19 cellular contexts compared by ENCODE assay signal in the genomic region with DNA sequence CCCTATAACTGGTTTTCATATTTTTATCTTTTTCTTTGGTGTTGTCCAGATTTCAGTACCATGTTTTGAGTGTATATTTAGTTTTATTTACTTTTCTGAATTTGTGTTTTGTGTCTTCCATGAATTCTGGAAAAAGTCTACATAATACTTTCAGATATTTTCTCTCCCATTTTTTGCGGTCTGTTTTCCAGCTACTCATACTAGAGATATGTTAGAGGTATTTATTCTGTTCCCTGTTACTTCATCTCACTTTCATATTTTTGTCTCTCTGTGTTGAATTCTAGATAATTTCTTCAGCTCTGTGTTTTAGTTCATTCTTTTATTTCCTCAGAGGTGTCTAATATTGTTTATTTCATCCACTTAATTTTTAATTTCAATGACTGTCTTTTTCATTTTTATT.
DNase-seq lines count a peak whose midpoint lies in the region; ATAC-seq and TF ChIP-seq lines count a peak whose summit lies in the region.
"Had no signal": no experiment of that assay in that cellular context is flagged by ENCODE, and none has a peak within 500 bp of the region (broad histone marks: within the 10 kb centered on the region; RNA-seq: fewer than 3 reads in every experiment).

No MANE protein-coding gene starts in this region.

- no peak overlapping the region for H2AK5ac ChIP-seq in IMR-90 (ENCODE audit: low read depth, low read length)

- no peak overlapping the region for H3K4me3 ChIP-seq in IMR-90 (ENCODE audit: insufficient read depth, low read depth, low read length)
- no peak overlapping the region for H3K4me3 ChIP-seq in choroid plexus epithelial cell (ENCODE audit: low read depth, low read length)
- H3K4me3 ChIP-seq: K562, Peyer's patch, SJSA1 had no signal

- no peak overlapping the region for H2AFZ ChIP-seq in IMR-90 (replicated peaks; ENCODE audit: low read length, poor library complexity)

- POLR2A ChIA-PET in IMR-90 (lab: Charles Lee; ENCODE audit: unreplicated experiment) = no interaction called here
- POLR2A ChIA-PET in CD4-positive, alpha-beta T cell (lab: Charles Lee) = no interaction called here

- H3K4me3 Mint-ChIP-seq in nephron = no peak overlapping the region
- H3K4me3 Mint-ChIP-seq in CD4-positive, alpha-beta T cell = no peak overlapping the region

- H3K36me3 Mint-ChIP-seq in nephron (ENCODE audit: low read depth) = peaks cover 55% of the 10 kb centered on the region
- H3K36me3 Mint-ChIP-seq in CD4-positive, alpha-beta T cell (ENCODE audit: low read depth) = peaks cover 4% of the 10 kb centered on the region

- dilution Hi-C loops in IMR-90 (cut with HindIII; ENCODE audit: low sequenced_read_pairs, unreplicated experiment) = no loop called here

- no peak overlapping the region for H3K27ac ChIP-seq in IMR-90 (ENCODE audit: insufficient read depth, low read length)
- no peak overlapping the region for H3K27ac ChIP-seq in CD4-positive, alpha-beta T cell (ENCODE audit: low read depth, low read length)
- H3K27ac ChIP-seq in caudate nucleus (ENCODE audit: low read depth, low read length) = no peak overlapping the region
- H3K27ac ChIP-seq: Peyer's patch, SJSA1 had no signal

- no peak overlapping the region for H3K14ac ChIP-seq in IMR-90 (replicated peaks; ENCODE audit: low read depth, low read length)

- H3K9me1 ChIP-seq in IMR-90 (ENCODE audit: insufficient read depth, low read length) = peaks cover 14% of the 10 kb centered on the region; the same call in 1 of the 2 replicates

- ATAC-seq in IMR-90 (ENCODE audit: low read depth) = no peak
- ATAC-seq in HG03342 (IDR thresholded peaks at IDR 0.05; ENCODE audit: unreplicated experiment) = no peak
- no peak for ATAC-seq in CD4-positive, alpha-beta T cell (ENCODE audit: poor library complexity)
- ATAC-seq: K562 had no signal

- H4K8ac ChIP-seq in IMR-90 (ENCODE audit: low read depth in 2 of 2, low read length in 2 of 2) = no peak overlapping the region

- BruUV-seq in IMR-90 (replicated peaks; lab: Mats Ljungman, UMichigan) = no TSS peak

- H4K91ac ChIP-seq in IMR-90 (ENCODE audit: insufficient read depth, low read depth, low read length) = no peak overlapping the region

- H2BK20ac ChIP-seq in IMR-90 (ENCODE audit: low read depth, low read length) = no peak overlapping the region

- H3K4me1 ChIP-seq in IMR-90 (ENCODE audit: control insufficient read depth, insufficient read depth, low read length) = peaks cover 7% of the 10 kb centered on the region
- H3K4me1 ChIP-seq: Peyer's patch had no signal

- intact Hi-C loops in IMR-90 (cut with micrococcal nuclease) = no loop called here
- intact Hi-C loops in CD4-positive, alpha-beta T cell (cut with DNase I, micrococcal nuclease) = no loop called here

- no CpG with 5 or more reads among the region's 1 CpG for WGBS in IMR-90 (ENCODE audit: extremely low coverage in 2 of 2, insufficient read length in 1 of 2), 2 experiments

- H3K56ac ChIP-seq in IMR-90 (ENCODE audit: extremely low read depth, insufficient read depth, low read length) = no peak overlapping the region

- H3K4me1 Mint-ChIP-seq in nephron = peaks cover 29% of the 10 kb centered on the region
- H3K4me1 Mint-ChIP-seq in CD4-positive, alpha-beta T cell (ENCODE audit: low read depth) = peaks cover 9% of the 10 kb centered on the region

- CTCF ChIA-PET in IMR-90 (lab: Yijun Ruan, JAX) = interaction anchor here (1.1 kb wide), 1 partner anchor 15 kb away, joined by 4 read pairs; no protein-coding TSS in a partner anchor
- CTCF ChIA-PET in CD4-positive, alpha-beta T cell (lab: Charles Lee) = no interaction called here

- no peak overlapping the region for H4K5ac ChIP-seq in IMR-90 (ENCODE audit: low read depth, low read length)

- no peak overlapping the region for H2BK15ac ChIP-seq in IMR-90 (ENCODE audit: low read depth, low read length)

- H3K4me2 ChIP-seq in IMR-90 (ENCODE audit: low read depth, low read length) = no peak overlapping the region

- no peak overlapping the region for H3K9ac ChIP-seq in IMR-90 (ENCODE audit: low read depth, low read length)

- no peak overlapping the region for H3K23ac ChIP-seq in IMR-90 (ENCODE audit: low read depth, low read length)

- in situ Hi-C loops in IMR-90 (cut with MboI; ENCODE audit: low sequenced_read_pairs) = no loop called here

- no peaks in the 10 kb centered on the region for H3K9me3 ChIP-seq in IMR-90 (ENCODE audit: control insufficient read depth, insufficient read depth, low read length)
- no peaks in the 10 kb centered on the region for H3K9me3 ChIP-seq in CD4-positive, alpha-beta T cell (ENCODE audit: control insufficient read depth, low read length)
- H3K9me3 ChIP-seq: Peyer's patch, SJSA1 had no signal

- peak; percentile 7 for DNase-seq in AG08395 (ENCODE audit: low spot score)
- peak; percentile 27 for DNase-seq in IMR-90
- peak; percentile 62 for DNase-seq in choroid plexus epithelial cell (ENCODE audit: low read depth)
- DNase-seq in NCI-H526 (lab: John Stamatoyannopoulos, UW) = no peak
- no peak for DNase-seq in CD4-positive, alpha-beta T cell
- DNase-seq in caudate nucleus (lab: John Stamatoyannopoulos, UW) = no peak
- DNase-seq: C1 segment of cervical spinal cord, DMS79 treated with DMSO at 0.1 percent for 48 hours, H7, NCI-H1092 treated with DMSO at 0.1 percent for 48 hours, NCI-H146, NCI-H2081, NCI-H2171 treated with DMSO at 0.1 percent for 48 hours, NCI-H446 treated with DMSO at 0.1 percent for 48 hours, Peyer's patch had no signal

- peaks cover 4% of the 10 kb centered on the region for H3K36me3 ChIP-seq in IMR-90 (ENCODE audit: control insufficient read depth, insufficient read depth, low read length)
- H3K36me3 ChIP-seq: Peyer's patch, SJSA1 had no signal

- H3K4ac ChIP-seq in IMR-90 (ENCODE audit: low read depth, low read length) = no peak overlapping the region

- H4K20me1 ChIP-seq in IMR-90 (ENCODE audit: insufficient read depth, low read length) = no peaks in the 10 kb centered on the region

- H3K79me1 ChIP-seq in IMR-90 (ENCODE audit: low read depth in 1 of 2, low read length in 2 of 2) = peaks cover 0 to 7% of the 10 kb centered on the region in 2 experiments; a peak in 1 of 4 replicates

- H3K27ac Mint-ChIP-seq in nephron = peak overlapping the region; percentile 24 to 93 (median 46)
- H3K27ac Mint-ChIP-seq in CD4-positive, alpha-beta T cell = no peak overlapping the region

- no peak for TF ChIP-seq RAD21 in IMR-90 (IDR thresholded peaks at IDR 0.05; ENCODE audit: low read length)

- no peak overlapping the region for H2BK5ac ChIP-seq in IMR-90 (ENCODE audit: low read depth, low read length, poor library complexity, severe bottlenecking)

- no peak for TF ChIP-seq CTCF in IMR-90 (conservative IDR thresholded peaks at IDR 0.05; ENCODE audit: low read depth, low read length)
- TF ChIP-seq CTCF in choroid plexus epithelial cell (conservative IDR thresholded peaks at IDR 0.05; ENCODE audit: low read depth, low read length) = no peak
- TF ChIP-seq CTCF in nephron (IDR thresholded peaks at IDR 0.05; ENCODE audit: unreplicated experiment in 3 of 3) = no peak
- TF ChIP-seq CTCF in CD4-positive, alpha-beta T cell (IDR thresholded peaks at IDR 0.05) = no peak

- H2BK120ac ChIP-seq in IMR-90 (ENCODE audit: low read depth, low read length) = no peak overlapping the region

- no peaks in the 10 kb centered on the region for H3K27me3 ChIP-seq in IMR-90 (ENCODE audit: control insufficient read depth, insufficient read depth, low read length)
- no peaks in the 10 kb centered on the region for H3K27me3 ChIP-seq in CD4-positive, alpha-beta T cell (ENCODE audit: control insufficient read depth, insufficient read depth, low read length)
- H3K27me3 ChIP-seq: Peyer's patch, SJSA1 had no signal

- no peaks in the 10 kb centered on the region for H3K27me3 Mint-ChIP-seq in nephron (ENCODE audit: low read depth)
- H3K27me3 Mint-ChIP-seq in CD4-positive, alpha-beta T cell = no peaks in the 10 kb centered on the region

- no peak for TF ChIP-seq POLR2A in IMR-90 (IDR thresholded peaks at IDR 0.05; ENCODE audit: low read depth, low read length)

- H3K18ac ChIP-seq in IMR-90 (ENCODE audit: low read depth, low read length) = no peak overlapping the region

- no peaks in the 10 kb centered on the region for H3K9me3 Mint-ChIP-seq in nephron
- H3K9me3 Mint-ChIP-seq in CD4-positive, alpha-beta T cell = no peaks in the 10 kb centered on the region

- no peak overlapping the region for H2AK9ac ChIP-seq in IMR-90 (replicated peaks; ENCODE audit: low read depth, low read length, poor library complexity)

TF ChIP-seq in IMR-90, 13 proteins besides CTCF, POLR2A, EP300 and RAD21 (continues in another document):
- no peak for TF ChIP-seq SMC3 (IDR thresholded peaks at IDR 0.05; ENCODE audit: low read depth, low read length)
- no peak for TF ChIP-seq RCOR1 (IDR thresholded peaks at IDR 0.05; ENCODE audit: insufficient replicate concordance, low read length)
- no peak for TF ChIP-seq MAFK (IDR thresholded peaks at IDR 0.05; ENCODE audit: low read depth, low read length)
- TF ChIP-seq FOS (IDR thresholded peaks at IDR 0.05; ENCODE audit: low read depth, low read length) = no peak
- no peak for TF ChIP-seq BHLHE40 (IDR thresholded peaks at IDR 0.05; ENCODE audit: low read depth, low read length)
- no peak for TF ChIP-seq CEBPB (IDR thresholded peaks at IDR 0.05; ENCODE audit: low read depth, low read length)
- no peak for TF ChIP-seq MAZ (IDR thresholded peaks at IDR 0.05; ENCODE audit: borderline replicate concordance, low read depth, low read length)
- TF ChIP-seq, protein P1, sequence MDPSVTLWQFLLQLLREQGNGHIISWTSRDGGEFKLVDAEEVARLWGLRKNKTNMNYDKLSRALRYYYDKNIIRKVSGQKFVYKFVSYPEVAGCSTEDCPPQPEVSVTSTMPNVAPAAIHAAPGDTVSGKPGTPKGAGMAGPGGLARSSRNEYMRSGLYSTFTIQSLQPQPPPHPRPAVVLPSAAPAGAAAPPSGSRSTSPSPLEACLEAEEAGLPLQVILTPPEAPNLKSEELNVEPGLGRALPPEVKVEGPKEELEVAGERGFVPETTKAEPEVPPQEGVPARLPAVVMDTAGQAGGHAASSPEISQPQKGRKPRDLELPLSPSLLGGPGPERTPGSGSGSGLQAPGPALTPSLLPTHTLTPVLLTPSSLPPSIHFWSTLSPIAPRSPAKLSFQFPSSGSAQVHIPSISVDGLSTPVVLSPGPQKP (IDR thresholded peaks at IDR 0.05; ENCODE audit: borderline replicate concordance, low read depth, low read length) = no peak
- TF ChIP-seq CHD1 (IDR thresholded peaks at IDR 0.05; ENCODE audit: low read depth, low read length) = no peak
- no peak for TF ChIP-seq USF2 (IDR thresholded peaks at IDR 0.05; ENCODE audit: low read depth, low read length)
- TF ChIP-seq NFE2L2 (IDR thresholded peaks at IDR 0.05; ENCODE audit: low read depth, low read length) = no peak
- no peak for TF ChIP-seq RFX5 (IDR thresholded peaks at IDR 0.05; ENCODE audit: low read depth, low read length)

Comparison
In these comparisons a context has a peak if more than half of its experiments do, and no peak if none do; other contexts are left out.
1. DNase-seq: peak in AG08395 (single experiment), IMR-90 (single experiment) and choroid plexus epithelial cell (single experiment); none in NCI-H526 (0 of 2), CD4-positive, alpha-beta T cell (0 of 10) and caudate nucleus (0 of 61).